ENCODE assay signal across 9 cellular contexts in the genomic region with DNA sequence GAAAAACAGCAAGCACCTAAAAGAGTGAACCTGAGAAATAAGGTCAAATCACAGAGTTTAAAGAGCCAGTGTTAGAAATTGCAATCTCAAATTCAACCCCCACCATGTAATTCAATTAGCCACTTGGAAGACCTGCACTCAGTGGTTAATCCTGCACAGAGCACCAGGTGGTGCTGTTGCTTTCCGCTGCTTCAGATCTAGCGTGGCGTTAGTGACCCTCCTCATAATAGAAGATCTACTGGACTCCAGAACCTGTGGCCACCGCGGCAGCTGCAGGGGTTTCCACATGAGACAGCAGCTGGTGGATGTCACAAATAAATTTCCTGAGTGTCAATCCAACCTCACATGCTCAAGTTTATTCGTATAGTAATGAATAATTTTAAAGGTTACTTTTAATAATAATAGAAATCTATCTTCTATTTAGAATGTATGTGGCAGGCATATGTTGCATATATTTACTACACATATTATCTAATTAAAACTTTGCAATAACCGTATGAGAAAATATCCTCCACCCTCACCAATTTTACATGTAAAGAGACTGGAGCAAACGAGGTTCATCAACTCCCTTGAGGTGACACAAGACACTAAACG.
DNase-seq lines count a peak whose midpoint lies in the region; ATAC-seq, FAIRE-seq and TF ChIP-seq lines count a peak whose summit lies in the region.
"Had no signal": no experiment of that assay in that cellular context is flagged by ENCODE, and none has a peak within 500 bp of the region (broad histone marks: within the 10 kb centered on the region; RNA-seq: fewer than 3 reads in every experiment).

No MANE protein-coding gene starts in this region.

- H3K36me3 Mint-ChIP-seq in astrocyte (ENCODE audit: low read depth, unreplicated experiment): peaks cover 2% of the 10 kb centered on the region

- FAIRE-seq in astrocyte (lab: Jason Lieb, UNC): peak; percentile 72
- FAIRE-seq: colon had no signal

- H3K79me2 ChIP-seq in astrocyte (ENCODE audit: insufficient read depth, low read length) (no peaks in the 10 kb centered on the region), smooth muscle cell (ENCODE audit: low read depth) (no peaks in the 10 kb centered on the region)

- H3K4me1 ChIP-seq in astrocyte (ENCODE audit: insufficient read depth, low read length): no peaks in the 10 kb centered on the region
- H3K4me1 ChIP-seq in smooth muscle cell (ENCODE audit: low read depth): no peaks in the 10 kb centered on the region
- no peaks in the 10 kb centered on the region for H3K4me1 ChIP-seq in effector memory CD4-positive, alpha-beta T cell (ENCODE audit: control insufficient read depth, insufficient read depth, low read length, poor library complexity, severe bottlenecking)

- H3K9me3 Mint-ChIP-seq in astrocyte (ENCODE audit: unreplicated experiment): peaks cover 12% of the 10 kb centered on the region

- DNase-seq in ELR (ENCODE audit: low read depth) (peak; percentile 69), NOMO-1 treated with dmso at 0.1 percent for 144 hours (lab: John Stamatoyannopoulos, UW; ENCODE audit: unreplicated experiment) (peak; percentile 68), astrocyte (ENCODE audit: low read depth) (peak; percentile 38), hypothalamus (lab: John Stamatoyannopoulos, UW) (peak in 27 of 51 donors; percentile 2 to 54 (median 14)), smooth muscle cell (lab: John Stamatoyannopoulos, UW; ENCODE audit: unreplicated experiment) (no peak)
- no peak for DNase-seq in effector memory CD4-positive, alpha-beta T cell

- no peak overlapping the region for H3K9ac ChIP-seq in astrocyte (ENCODE audit: low read length)
- no peak overlapping the region for H3K9ac ChIP-seq in smooth muscle cell (ENCODE audit: low read depth)

- 32% methylated on average over 9 of the region's 9 CpGs for WGBS in smooth muscle cell (ENCODE audit: low lambda C conversion rate)

- no peaks in the 10 kb centered on the region for H4K20me1 ChIP-seq in astrocyte (ENCODE audit: insufficient read depth, low read length)
- H4K20me1 ChIP-seq in smooth muscle cell (ENCODE audit: low read depth): no peaks in the 10 kb centered on the region

- H3K4me2 ChIP-seq in astrocyte (ENCODE audit: low read length) (no peak overlapping the region), smooth muscle cell (peak overlapping the region; percentile 74)

- H3K4me1 Mint-ChIP-seq in astrocyte (ENCODE audit: low read depth, unreplicated experiment): no peaks in the 10 kb centered on the region

- H3K4me3 ChIP-seq in astrocyte (ENCODE audit: insufficient read depth, low read depth, low read length) (no peak overlapping the region), smooth muscle cell (no peak overlapping the region)
- no peak overlapping the region for H3K4me3 ChIP-seq in effector memory CD4-positive, alpha-beta T cell (ENCODE audit: insufficient read depth, low read depth, low read length, poor library complexity, severe bottlenecking)

- no peaks in the 10 kb centered on the region for H3F3A ChIP-seq in smooth muscle cell (ENCODE audit: low read depth)

- H3K27me3 Mint-ChIP-seq in astrocyte (ENCODE audit: low read depth, unreplicated experiment): no peaks in the 10 kb centered on the region

- H3K27me3 ChIP-seq in astrocyte (ENCODE audit: insufficient read depth, low read length) (no peaks in the 10 kb centered on the region), smooth muscle cell (ENCODE audit: low read depth) (peaks cover 4% of the 10 kb centered on the region)
- H3K27me3 ChIP-seq in effector memory CD4-positive, alpha-beta T cell (replicated peaks; ENCODE audit: control insufficient read depth, insufficient read depth, low read length, poor library complexity, severe bottlenecking): no peaks in the 10 kb centered on the region

- H3K27ac ChIP-seq in astrocyte (ENCODE audit: low read depth, low read length): no peak overlapping the region
- no peak overlapping the region for H3K27ac ChIP-seq in smooth muscle cell (ENCODE audit: low read depth)
- H3K27ac ChIP-seq in effector memory CD4-positive, alpha-beta T cell (ENCODE audit: insufficient read depth, low read length, poor library complexity, severe bottlenecking): no peak overlapping the region

- H3K36me3 ChIP-seq in astrocyte (ENCODE audit: insufficient read depth, low read length): no peaks in the 10 kb centered on the region
- H3K36me3 ChIP-seq in smooth muscle cell (ENCODE audit: low read depth): no peaks in the 10 kb centered on the region
- H3K36me3 ChIP-seq in effector memory CD4-positive, alpha-beta T cell (ENCODE audit: control insufficient read depth, insufficient read depth, low read length): no peaks in the 10 kb centered on the region

- H3K9me3 ChIP-seq in astrocyte (ENCODE audit: insufficient read depth, low read depth, low read length) (no peaks in the 10 kb centered on the region), smooth muscle cell (replicated peaks; ENCODE audit: low read depth) (no peaks in the 10 kb centered on the region)
- no peaks in the 10 kb centered on the region for H3K9me3 ChIP-seq in effector memory CD4-positive, alpha-beta T cell (ENCODE audit: control insufficient read depth, low read length)

- ATAC-seq in GM19455 (IDR thresholded peaks at IDR 0.05; ENCODE audit: unreplicated experiment) (peak; percentile 91), HG03432 (IDR thresholded peaks at IDR 0.05; ENCODE audit: unreplicated experiment) (peak; percentile 93)

- H3K4me3 Mint-ChIP-seq in astrocyte (ENCODE audit: unreplicated experiment): no peak overlapping the region

- peak; percentile 92 for TF ChIP-seq CTCF in astrocyte (IDR thresholded peaks at IDR 0.05; ENCODE audit: insufficient read depth, low read depth, low read length)
- peak; percentile 81 for TF ChIP-seq CTCF in smooth muscle cell (IDR thresholded peaks at IDR 0.05; ENCODE audit: borderline replicate concordance, insufficient read depth, poor library complexity, severe bottlenecking)

- H2AFZ ChIP-seq in astrocyte (ENCODE audit: low read depth, low read length) (no peak overlapping the region), smooth muscle cell (ENCODE audit: low read depth) (peak overlapping the region; percentile 30)

- H3K27ac Mint-ChIP-seq in astrocyte (ENCODE audit: unreplicated experiment): no peak overlapping the region

Comparison
In these comparisons a context has a peak if more than half of its experiments do, and no peak if none do; other contexts are left out.
1. DNase-seq: peak in ELR (single experiment), NOMO-1 treated with dmso at 0.1 percent for 144 hours (single experiment), astrocyte (single experiment) and hypothalamus (27 of 51); none in smooth muscle cell (single experiment) and effector memory CD4-positive, alpha-beta T cell (0 of 3).